In the genomic region with DNA sequence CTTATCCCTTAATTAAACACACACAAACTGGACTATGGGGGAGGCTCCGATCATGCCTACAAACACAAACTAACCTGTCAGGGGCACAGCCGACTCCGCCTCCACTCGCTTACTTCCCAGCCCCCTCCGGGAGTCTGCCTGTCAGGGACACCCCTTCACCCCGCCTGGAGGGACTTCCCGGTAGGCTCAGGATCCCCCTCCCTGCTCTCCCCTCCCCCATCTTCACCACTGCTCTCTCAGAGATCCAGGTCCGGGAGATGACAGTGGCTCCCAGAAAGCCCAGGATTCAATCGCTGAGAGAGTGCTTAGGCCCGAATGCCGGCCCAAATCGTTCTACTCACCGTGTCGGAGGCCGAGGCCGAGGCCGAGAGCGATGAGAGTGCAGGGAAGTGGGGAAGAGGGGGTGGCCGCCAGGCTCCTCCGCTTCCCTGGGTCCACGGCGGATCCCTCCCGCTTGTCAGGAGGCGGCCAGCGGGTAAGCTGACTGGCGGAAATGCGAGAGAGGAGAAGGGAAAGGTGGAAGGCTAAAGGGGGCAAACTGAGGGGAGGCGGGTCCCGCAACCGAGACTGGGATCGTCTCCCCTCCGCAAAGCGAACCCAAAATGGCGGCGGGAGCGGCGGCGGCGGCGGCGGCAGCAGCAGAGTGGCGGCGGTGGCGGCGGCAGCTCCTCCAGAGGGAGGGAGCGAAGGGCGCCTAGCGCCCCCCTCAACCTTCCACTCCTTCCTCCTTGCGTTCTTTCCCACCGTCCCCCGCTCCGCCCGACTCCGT, we compare ENCODE assay signal across 8 cellular contexts. TPM values are rescaled to one million over a fixed set of nuclear protein-coding genes. Genes with fewer than 3 reads are reported as not detected.
DNase-seq lines count a peak whose midpoint lies in the region; FAIRE-seq and TF ChIP-seq lines count a peak whose summit lies in the region.
"Not testable (repeated sequence)": the region's sequence is repeated elsewhere in the genome, so short reads cannot be mapped to it uniquely, and the experiment has no call there.

No MANE protein-coding gene starts in this region.

- peak overlapping the region; percentile 90 for H3K4me3 Mint-ChIP-seq in astrocyte (ENCODE audit: unreplicated experiment)
- H3K4me3 Mint-ChIP-seq in osteocyte (ENCODE audit: unreplicated experiment), result peak overlapping the region; percentile 99
- H3K4me3 Mint-ChIP-seq in stimulated activated naive CD8-positive, alpha-beta T cell treated with anti-CD3 and anti-CD28 coated beads, Interleukin-15, Interleukin-2, amounts not matched to agents 100 ng/mL and 50 ng/mL, for 24 hours, result peak overlapping the region; percentile 99

- POLR2A ChIA-PET in HEK293T (lab: Yijun Ruan, JAX), result interaction anchor here (0.9 to 1.8 kb wide), 2 partner anchors 13 to 235 kb away, joined by 4 to 6 read pairs; no protein-coding TSS in a partner anchor

- H2AFZ ChIP-seq in MM.1S (ENCODE audit: low read length) (peak overlapping the region; percentile 91), astrocyte (ENCODE audit: low read depth, low read length) (peak overlapping the region; percentile 100)

- H3K9ac ChIP-seq in MM.1S (ENCODE audit: low read length), result peak overlapping the region; percentile 95
- peak overlapping the region; percentile 99 for H3K9ac ChIP-seq in astrocyte (ENCODE audit: low read length)

- intact Hi-C loops in left ventricle myocardium inferior (cut with micrococcal nuclease), result not testable (repeated sequence)

- H3K27ac ChIP-seq in MM.1S (ENCODE audit: low read length) (peak overlapping the region; percentile 87), astrocyte (ENCODE audit: low read depth, low read length) (peak overlapping the region; percentile 91), left ventricle myocardium inferior (replicated peaks) (peak overlapping the region; percentile 99)

- FAIRE-seq in astrocyte (lab: Jason Lieb, UNC), result not testable (repeated sequence)

- not testable (repeated sequence) for H3K9me3 ChIP-seq in MM.1S (replicated peaks; ENCODE audit: insufficient read depth, low read length); astrocyte (ENCODE audit: insufficient read depth, low read depth, low read length); left ventricle myocardium inferior (replicated peaks)

- H3K27me3 Mint-ChIP-seq in astrocyte (ENCODE audit: low read depth, unreplicated experiment); osteocyte (ENCODE audit: unreplicated experiment); stimulated activated naive CD8-positive, alpha-beta T cell treated with anti-CD3 and anti-CD28 coated beads, Interleukin-15, Interleukin-2, amounts not matched to agents 100 ng/mL and 50 ng/mL, for 24 hours: not testable (repeated sequence)

- not testable (repeated sequence) for DNase-seq in GM06990 (ENCODE audit: extremely low read depth, insufficient read length); MM.1S; astrocyte (ENCODE audit: low read depth)
- DNase-seq in HEK293T (ENCODE audit: extremely low spot score), result peak; percentile 62
- peak; percentile 32 to 50 (median 44) for DNase-seq in activated CD4-positive, CD25-positive, alpha-beta regulatory T cell (lab: John Stamatoyannopoulos, UW)
- DNase-seq in left ventricle myocardium inferior, result peak; percentile 40
- peak; percentile 83 for DNase-seq in osteocyte (ENCODE audit: extremely low spot score, unreplicated experiment)

- H3K4me1 ChIP-seq in MM.1S (ENCODE audit: low read length) (peaks cover 11% of the 10 kb centered on the region), left ventricle myocardium inferior (peaks cover 69% of the 10 kb centered on the region)
- H3K4me1 ChIP-seq in astrocyte (ENCODE audit: insufficient read depth, low read length), result not testable (repeated sequence)

- not testable (repeated sequence) for H3K9me2 ChIP-seq in MM.1S (replicated peaks; ENCODE audit: insufficient read depth, low read length)

- H3K4me3 ChIP-seq in GM06990 (replicated peaks; ENCODE audit: low read depth, low read length) (peak overlapping the region; percentile 97), MM.1S (ENCODE audit: low read length) (peak overlapping the region; percentile 85), astrocyte (ENCODE audit: insufficient read depth, low read depth, low read length) (peak overlapping the region; percentile 92), left ventricle myocardium inferior (peak overlapping the region; percentile 98)

- H3K27ac Mint-ChIP-seq in astrocyte (ENCODE audit: unreplicated experiment) (peak overlapping the region; percentile 91), osteocyte (ENCODE audit: unreplicated experiment) (peak overlapping the region; percentile 100)
- peak overlapping the region; percentile 99 for H3K27ac Mint-ChIP-seq in stimulated activated naive CD8-positive, alpha-beta T cell treated with anti-CD3 and anti-CD28 coated beads, Interleukin-15, Interleukin-2, amounts not matched to agents 100 ng/mL and 50 ng/mL, for 24 hours

- H3K27me3 ChIP-seq in GM06990 (replicated peaks; ENCODE audit: control insufficient read depth, insufficient read depth, low read length); MM.1S (replicated peaks; ENCODE audit: insufficient read depth, low read length); astrocyte (ENCODE audit: insufficient read depth, low read length); left ventricle myocardium inferior (ENCODE audit: low read depth): not testable (repeated sequence)

- H3K79me2 ChIP-seq in MM.1S (ENCODE audit: low read length) (peaks cover 92% of the 10 kb centered on the region), astrocyte (ENCODE audit: insufficient read depth, low read length) (peaks cover 84% of the 10 kb centered on the region)

- peak overlapping the region; percentile 36; the same call in 1 of the 2 replicates for H3K4me2 ChIP-seq in MM.1S (ENCODE audit: low read depth, low read length)
- H3K4me2 ChIP-seq in astrocyte (ENCODE audit: low read length), result peak overlapping the region; percentile 97

- peaks cover 12% of the 10 kb centered on the region; the same call in 1 of the 2 replicates for H4K20me1 ChIP-seq in MM.1S (ENCODE audit: insufficient read depth, low read length)
- H4K20me1 ChIP-seq in astrocyte (ENCODE audit: insufficient read depth, low read length), result peaks cover 56% of the 10 kb centered on the region

- not testable (repeated sequence) for TF ChIP-seq CTCF in GM06990 (IDR thresholded peaks at IDR 0.05; ENCODE audit: insufficient read depth, low read length, poor library complexity, severe bottlenecking); MM.1S (IDR thresholded peaks at IDR 0.05; ENCODE audit: low read length); astrocyte (IDR thresholded peaks at IDR 0.05; ENCODE audit: insufficient read depth, low read depth, low read length); left ventricle myocardium inferior (IDR thresholded peaks at IDR 0.05; ENCODE audit: borderline replicate concordance); osteocyte (IDR thresholded peaks at IDR 0.05)

- H3F3A ChIP-seq in MM.1S (ENCODE audit: insufficient read depth, low read length), result not testable (repeated sequence)

- CTCF ChIA-PET in HEK293T (lab: Yijun Ruan, JAX), result not testable (repeated sequence)

- H3K9me3 Mint-ChIP-seq in astrocyte (ENCODE audit: unreplicated experiment); osteocyte (ENCODE audit: unreplicated experiment); stimulated activated naive CD8-positive, alpha-beta T cell treated with anti-CD3 and anti-CD28 coated beads, Interleukin-15, Interleukin-2, amounts not matched to agents 100 ng/mL and 50 ng/mL, for 24 hours: not testable (repeated sequence)

- H3K36me3 ChIP-seq in GM06990 (ENCODE audit: control insufficient read depth, insufficient read depth, low read length); MM.1S (replicated peaks; ENCODE audit: insufficient read depth, low read length); astrocyte (ENCODE audit: insufficient read depth, low read length); left ventricle myocardium inferior: not testable (repeated sequence)

- H3K4me1 Mint-ChIP-seq in astrocyte (ENCODE audit: low read depth, unreplicated experiment), result not testable (repeated sequence)
- peaks cover 37% of the 10 kb centered on the region for H3K4me1 Mint-ChIP-seq in osteocyte (ENCODE audit: unreplicated experiment)
- peaks cover 47% of the 10 kb centered on the region for H3K4me1 Mint-ChIP-seq in stimulated activated naive CD8-positive, alpha-beta T cell treated with anti-CD3 and anti-CD28 coated beads, Interleukin-15, Interleukin-2, amounts not matched to agents 100 ng/mL and 50 ng/mL, for 24 hours (ENCODE audit: low read depth)

- H3K36me3 Mint-ChIP-seq in astrocyte (ENCODE audit: low read depth, unreplicated experiment); osteocyte (ENCODE audit: unreplicated experiment): not testable (repeated sequence)
- H3K36me3 Mint-ChIP-seq in stimulated activated naive CD8-positive, alpha-beta T cell treated with anti-CD3 and anti-CD28 coated beads, Interleukin-15, Interleukin-2, amounts not matched to agents 100 ng/mL and 50 ng/mL, for 24 hours (ENCODE audit: low read depth), result peaks cover 26% of the 10 kb centered on the region

RNA-seq across cellular contexts. Expression of gene ASH1L, which starts 0.6 kb away (rescaled TPM):
- total RNA-seq in astrocyte, result 29.9 and 31.1 TPM in 2 replicates
- total RNA-seq in left ventricle myocardium inferior, result 38.7 TPM
- total RNA-seq in osteocyte, result 46.3 and 51.5 TPM in 2 replicates

RNA-seq across cellular contexts. Expression of gene MSTO1, which starts 48.0 kb away (rescaled TPM):
- 41.5 and 45.1 TPM in 2 replicates for total RNA-seq in astrocyte
- 13.1 TPM for total RNA-seq in left ventricle myocardium inferior
- 47.8 and 50.8 TPM in 2 replicates for total RNA-seq in osteocyte
